Comparison of ENCODE assay signal across 7 cellular contexts in the genomic region with DNA sequence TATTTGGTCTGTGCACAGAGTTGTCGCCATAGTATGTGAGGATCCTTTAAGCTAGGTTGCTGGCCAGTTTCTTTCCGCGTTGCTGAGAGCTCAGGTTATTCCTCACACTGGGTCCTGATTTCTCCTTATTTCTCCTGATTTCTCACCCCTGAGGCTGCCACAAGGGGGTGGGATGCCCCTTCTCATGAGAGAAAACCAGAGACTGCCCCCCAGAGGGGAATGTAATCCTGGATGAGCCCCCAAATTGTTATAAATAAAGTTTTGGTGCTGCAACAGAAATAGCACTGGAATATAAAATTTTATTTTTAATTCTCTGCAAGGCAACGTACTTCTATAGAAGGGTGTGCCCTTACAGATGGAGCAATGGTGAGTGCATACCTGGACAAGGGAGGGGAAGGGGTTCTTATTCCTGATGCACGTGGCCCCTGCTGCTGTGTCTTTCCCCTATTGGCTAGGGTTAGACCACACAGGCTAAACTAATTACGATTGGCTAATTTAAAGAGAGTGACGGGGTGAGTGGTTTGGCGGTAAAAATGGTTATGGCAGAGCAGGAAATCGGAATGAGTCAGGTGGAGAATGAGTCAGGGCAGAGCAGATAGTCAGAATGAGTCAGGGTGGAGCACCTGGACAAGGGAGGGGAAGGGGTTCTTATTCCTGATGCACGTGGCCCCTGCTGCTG.
DNase-seq lines count a peak whose midpoint lies in the region; ATAC-seq, FAIRE-seq and TF ChIP-seq lines count a peak whose summit lies in the region.
"Not testable (repeated sequence)": the region's sequence is repeated elsewhere in the genome, so short reads cannot be mapped to it uniquely, and the experiment has no call there.

No MANE protein-coding gene starts in this region.

- FAIRE-seq in K562 (lab: Jason Lieb, UNC) = not testable (repeated sequence)

- not testable (repeated sequence) for BruUV-seq in Caco-2 (replicated peaks; lab: Mats Ljungman, UMichigan); K562 (replicated peaks; lab: Mats Ljungman, UMichigan)

- H3K27me3 Mint-ChIP-seq in Caco-2 (ENCODE audit: insufficient read depth, unreplicated experiment); GM23338 (ENCODE audit: insufficient read depth, low read depth, poor library complexity); HFFc6 (ENCODE audit: insufficient read depth); endothelial cell (ENCODE audit: unreplicated experiment); neural crest cell (ENCODE audit: low read depth): not testable (repeated sequence)

- TF ChIP-seq EP300 in K562 (IDR thresholded peaks at IDR 0.05; ENCODE audit: low read length) = not testable (repeated sequence)

- not testable (repeated sequence) for TF ChIP-seq CTCF in Caco-2 (IDR thresholded peaks at IDR 0.05; ENCODE audit: insufficient read depth in 1 of 2, low read depth in 1 of 2, low read length in 1 of 2, severe bottlenecking in 1 of 2, unreplicated experiment in 1 of 2); OCI-LY3 (IDR thresholded peaks at IDR 0.05; ENCODE audit: low read depth, low read length); endothelial cell (IDR thresholded peaks at IDR 0.05; ENCODE audit: unreplicated experiment); neural crest cell (conservative IDR thresholded peaks at IDR 0.05)
- TF ChIP-seq CTCF in GM23338 (conservative IDR thresholded peaks at IDR 0.05; ENCODE audit: low read depth in 2 of 2) = peak; percentile 31 to 32; a peak in 3 of 4 replicates
- 0 out of 2 replicates have a peak, but pooled peaks have one; percentile 15 for TF ChIP-seq CTCF in HFFc6 (IDR thresholded peaks at IDR 0.05)
- peak in 2 of 3 experiments; percentile 46 to 88; a peak in 4 of 6 replicates for TF ChIP-seq CTCF in K562 (IDR thresholded peaks at IDR 0.05 in 2 of 3, conservative IDR thresholded peaks at IDR 0.05 in 1 of 3; ENCODE audit: insufficient read depth in 2 of 3, low read depth in 1 of 3, low read length in 3 of 3)

- intact Hi-C loops in Caco-2 (cut with micrococcal nuclease; ENCODE audit: unreplicated experiment) = loop anchor here (5.0 kb wide), 1 partner anchor 173 kb away; no protein-coding TSS in a partner anchor
- intact Hi-C loops in K562 (cut with micrococcal nuclease) = loop anchor here (2.0 kb wide), 1 partner anchor 181 kb away; no protein-coding TSS in a partner anchor

- peak overlapping the region; percentile 42; the same call in 1 of the 2 replicates for H3K9ac ChIP-seq in OCI-LY3 (ENCODE audit: low read length)
- H3K9ac ChIP-seq in K562 (ENCODE audit: insufficient read depth in 1 of 2, low read depth in 2 of 2, low read length in 2 of 2) = not testable (repeated sequence)

- POLR2A ChIA-PET in Caco-2 (lab: Charles Lee); K562 (lab: Yijun Ruan, JAX): not testable (repeated sequence)

- not testable (repeated sequence) for H3F3A ChIP-seq in GM23338 (replicated peaks; ENCODE audit: low read depth)

- H3K9me2 ChIP-seq in GM23338 (ENCODE audit: insufficient read depth) = not testable (repeated sequence)

- H3K79me2 ChIP-seq in GM23338 (replicated peaks; ENCODE audit: insufficient read depth) (peaks cover 20% of the 10 kb centered on the region), OCI-LY3 (ENCODE audit: low read length) (peaks cover 13% of the 10 kb centered on the region; the same call in 1 of the 2 replicates)
- H3K79me2 ChIP-seq in K562 (ENCODE audit: control insufficient read depth, insufficient read depth, low read length) = not testable (repeated sequence)

- peaks cover 11% of the 10 kb centered on the region for H3K9me3 ChIP-seq in Caco-2
- not testable (repeated sequence) for H3K9me3 ChIP-seq in OCI-LY3 (ENCODE audit: insufficient read depth, low read length); K562 (replicated peaks; ENCODE audit: control insufficient read depth, insufficient read depth, low read depth, low read length)

- H3K9me1 ChIP-seq in K562 (ENCODE audit: control insufficient read depth, insufficient read depth, low read length) = not testable (repeated sequence)

- TF ChIP-seq POLR2A in K562 (conservative IDR thresholded peaks at IDR 0.05) = not testable (repeated sequence)

- H3K4me1 ChIP-seq in Caco-2 (peaks cover 16% of the 10 kb centered on the region), GM23338 (ENCODE audit: insufficient read depth) (peaks cover 37% of the 10 kb centered on the region), OCI-LY3 (ENCODE audit: low read length) (peaks cover 47% of the 10 kb centered on the region)
- not testable (repeated sequence) for H3K4me1 ChIP-seq in K562 (replicated peaks in 1 of 2; ENCODE audit: control insufficient read depth in 2 of 2, insufficient read depth in 2 of 2, low read length in 2 of 2)

- H3K4me3 Mint-ChIP-seq in Caco-2 (ENCODE audit: unreplicated experiment); GM23338; HFFc6; neural crest cell: not testable (repeated sequence)
- H3K4me3 Mint-ChIP-seq in endothelial cell (ENCODE audit: unreplicated experiment) = peak overlapping the region; percentile 52

- H2AFZ ChIP-seq in GM23338; OCI-LY3 (ENCODE audit: low read depth, low read length); K562 (ENCODE audit: low read depth, low read length): not testable (repeated sequence)

- not testable (repeated sequence) for DNase-seq in Caco-2; GM23338 (ENCODE audit: low spot score); HFFc6; K562 (ENCODE audit: extremely low read depth in 1 of 4, low spot score in 3 of 4); endothelial cell (ENCODE audit: low spot score); neural crest cell (ENCODE audit: low read depth, low spot score)

- not testable (repeated sequence) for H3K27me3 ChIP-seq in Caco-2 (replicated peaks; ENCODE audit: control insufficient read depth, insufficient read depth, low read length); GM23338 (ENCODE audit: insufficient read depth); OCI-LY3 (ENCODE audit: low read depth, low read length); K562 (ENCODE audit: control insufficient read depth in 2 of 2, insufficient read depth in 2 of 2, low read length in 2 of 2)

- H3K4me3 ChIP-seq in Caco-2 (ENCODE audit: low read depth, low read length); GM23338; K562: not testable (repeated sequence)
- peak overlapping the region; percentile 31 for H3K4me3 ChIP-seq in OCI-LY3 (ENCODE audit: low read length)

- in situ Hi-C loops in K562 (cut with MboI) = not testable (repeated sequence)

- 49% methylated on average over 9 of the region's 10 CpGs for WGBS in K562 (ENCODE audit: insufficient coverage, low coverage, missing lambda C conversion rate)

- H4K20me1 ChIP-seq in GM23338 (replicated peaks; ENCODE audit: insufficient read depth); OCI-LY3 (ENCODE audit: insufficient read depth, low read length); K562 (replicated peaks; ENCODE audit: control insufficient read depth, insufficient read depth, low read length): not testable (repeated sequence)

- H3K36me3 ChIP-seq in Caco-2 (ENCODE audit: control insufficient read depth, insufficient read depth, low read length); GM23338 (ENCODE audit: insufficient read depth); OCI-LY3 (replicated peaks; ENCODE audit: low read depth, low read length); K562 (ENCODE audit: control insufficient read depth, insufficient read depth, low read length): not testable (repeated sequence)

- not testable (repeated sequence) for ATAC-seq in GM23338, K562

- CTCF ChIA-PET in Caco-2 (lab: Charles Lee); K562 (lab: Yijun Ruan, JAX; ENCODE audit: low intra/inter-chr PET ratio): not testable (repeated sequence)

- H3K9me3 Mint-ChIP-seq in Caco-2 (ENCODE audit: unreplicated experiment) (peaks cover 27% of the 10 kb centered on the region), GM23338 (peaks cover 28% of the 10 kb centered on the region), HFFc6 (peaks cover 16% of the 10 kb centered on the region), endothelial cell (ENCODE audit: unreplicated experiment) (peaks cover 17% of the 10 kb centered on the region)
- not testable (repeated sequence) for H3K9me3 Mint-ChIP-seq in neural crest cell

- not testable (repeated sequence) for H3K36me3 Mint-ChIP-seq in Caco-2 (ENCODE audit: insufficient read depth, unreplicated experiment); neural crest cell (ENCODE audit: low read depth)
- H3K36me3 Mint-ChIP-seq in GM23338 (ENCODE audit: low read depth) (peaks cover 39% of the 10 kb centered on the region), HFFc6 (ENCODE audit: low read depth) (peaks cover 13% of the 10 kb centered on the region; the same call in 1 of the 2 replicates), endothelial cell (ENCODE audit: low read depth, unreplicated experiment) (peaks cover 18% of the 10 kb centered on the region)

- TF ChIP-seq RAD21 in K562 (CRISPR knock-in tag; conservative IDR thresholded peaks at IDR 0.05 in 1 of 2, IDR thresholded peaks at IDR 0.05 in 1 of 2) = not testable (repeated sequence)

- H3K27ac Mint-ChIP-seq in Caco-2 (ENCODE audit: unreplicated experiment) = peak overlapping the region; percentile 52
- not testable (repeated sequence) for H3K27ac Mint-ChIP-seq in GM23338, HFFc6
- H3K27ac Mint-ChIP-seq in endothelial cell (ENCODE audit: unreplicated experiment) = peak overlapping the region; percentile 45
- peak overlapping the region; percentile 65 for H3K27ac Mint-ChIP-seq in neural crest cell (ENCODE audit: unreplicated experiment)

- H3K4me1 Mint-ChIP-seq in Caco-2 (ENCODE audit: low read depth, unreplicated experiment) (peaks cover 16% of the 10 kb centered on the region), GM23338 (peaks cover 41% of the 10 kb centered on the region), endothelial cell (ENCODE audit: unreplicated experiment) (peaks cover 32% of the 10 kb centered on the region), neural crest cell (peaks cover 30% of the 10 kb centered on the region)
- not testable (repeated sequence) for H3K4me1 Mint-ChIP-seq in HFFc6 (ENCODE audit: low read depth)

- not testable (repeated sequence) for H3K27ac ChIP-seq in GM23338 (ENCODE audit: low read depth); K562 (ENCODE audit: extremely low read depth, low read depth, low read length)
- H3K27ac ChIP-seq in OCI-LY3 (ENCODE audit: low read length) = peak overlapping the region; percentile 70

- not testable (repeated sequence) for H3K4me2 ChIP-seq in GM23338; K562 (ENCODE audit: insufficient read depth, low read length)
- H3K4me2 ChIP-seq in OCI-LY3 (ENCODE audit: low read length) = peak overlapping the region; percentile 27
